ENCODE assay signal across 34 cellular contexts in genomic region chr1:20618550-20618949, GRCh38. TPM values are rescaled to one million over a fixed set of nuclear protein-coding genes. Genes with fewer than 3 reads are reported as not detected.
"Had no signal": no experiment of that assay in that cellular context is flagged by ENCODE, and none has a peak within 500 bp of the region (broad histone marks: within the 10 kb centered on the region; RNA-seq: fewer than 3 reads in every experiment).

No MANE protein-coding gene starts in this region.

- H3K27me3 ChIP-seq: ascending aorta, esophagus muscularis mucosa, pancreas, sigmoid colon, upper lobe of right lung had no signal

- H3K9ac ChIP-seq: SK-N-SH had no signal

- ATAC-seq: activated CD4-positive, CD25-positive, alpha-beta regulatory T cell treated with anti-CD3 and anti-CD28 coated beads, Interleukin-2, amount 50 U/mL, for 24 hours; mucosa of descending colon; pancreas; stimulated activated memory B cell treated with anti-CD40 and anti-IgM and Interleukin-4, amounts not matched to agents 10 μg/mL and 1 μg/mL and 100 μg/mL, for 72 hours; stimulated activated naive CD8-positive, alpha-beta T cell treated with anti-CD3 and anti-CD28 coated beads, Interleukin-15, amount 100 ng/mL, for 72 hours; upper lobe of right lung had no signal

- H3K27ac Mint-ChIP-seq: activated CD4-positive, alpha-beta memory T cell treated with anti-CD3 and anti-CD28 coated beads for 36 hours; activated naive CD4-positive, alpha-beta T cell treated with anti-CD3 and anti-CD28 coated beads, Interleukin-2, amount 10 ng/mL, durations not matched to agents 7 days and 5 days; activated naive CD8-positive, alpha-beta T cell treated with anti-CD3 and anti-CD28 coated beads, Interleukin-2, amount 10 ng/mL, durations not matched to agents 7 days and 5 days; activated T-helper 1 cell treated with anti-CD3 and anti-CD28 coated beads, Interleukin-12 subunit alpha, Interleukin-12 subunit beta, Interleukin-2, Interleukin-4 antibody, amounts not matched to agents 30 ng/mL and 10 ng/mL and 1 ng/mL, durations not matched to agents 14 hours and 24 hours and 36 hours; brain; nephron; stimulated activated memory B cell treated with anti-CD40 and anti-IgM and Interleukin-4, amounts not matched to agents 10 μg/mL and 1 μg/mL and 100 μg/mL, for 72 hours; T-helper 1 cell treated with Interleukin-12 subunit alpha and Interleukin-12 subunit beta and Interleukin-4 antibody, amounts not matched to agents 30 μg/mL and 1 μg/mL, for 36 hours had no signal

- H3K36me3 Mint-ChIP-seq: activated CD4-positive, alpha-beta memory T cell treated with anti-CD3 and anti-CD28 coated beads for 36 hours; activated naive CD4-positive, alpha-beta T cell treated with anti-CD3 and anti-CD28 coated beads, Interleukin-2, amount 10 ng/mL, durations not matched to agents 7 days and 5 days; activated naive CD8-positive, alpha-beta T cell treated with anti-CD3 and anti-CD28 coated beads, Interleukin-2, amount 10 ng/mL, durations not matched to agents 7 days and 5 days; brain; stimulated activated memory B cell treated with anti-CD40 and anti-IgM and Interleukin-4, amounts not matched to agents 10 μg/mL and 1 μg/mL and 100 μg/mL, for 72 hours had no signal

- H3K9me3 Mint-ChIP-seq: activated CD4-positive, alpha-beta memory T cell treated with anti-CD3 and anti-CD28 coated beads for 36 hours; activated naive CD4-positive, alpha-beta T cell treated with anti-CD3 and anti-CD28 coated beads, Interleukin-2, amount 10 ng/mL, durations not matched to agents 7 days and 5 days; activated naive CD8-positive, alpha-beta T cell treated with anti-CD3 and anti-CD28 coated beads, Interleukin-2, amount 10 ng/mL, durations not matched to agents 7 days and 5 days; activated T-helper 1 cell treated with anti-CD3 and anti-CD28 coated beads, Interleukin-12 subunit alpha, Interleukin-12 subunit beta, Interleukin-2, Interleukin-4 antibody, amounts not matched to agents 30 ng/mL and 10 ng/mL and 1 ng/mL, durations not matched to agents 14 hours and 24 hours and 36 hours; brain; nephron; stimulated activated memory B cell treated with anti-CD40 and anti-IgM and Interleukin-4, amounts not matched to agents 10 μg/mL and 1 μg/mL and 100 μg/mL, for 72 hours; stimulated activated naive CD8-positive, alpha-beta T cell treated with anti-CD3 and anti-CD28 coated beads, Interleukin-15, amount 100 ng/mL, for 72 hours; T-helper 1 cell treated with Interleukin-12 subunit alpha and Interleukin-12 subunit beta and Interleukin-4 antibody, amounts not matched to agents 30 μg/mL and 1 μg/mL, for 36 hours had no signal

- H3K27ac ChIP-seq: ascending aorta, pancreas, psoas muscle, sigmoid colon, upper lobe of right lung, WERI-Rb-1 had no signal

- H3K27me3 Mint-ChIP-seq: activated naive CD8-positive, alpha-beta T cell treated with anti-CD3 and anti-CD28 coated beads, Interleukin-2, amount 10 ng/mL, durations not matched to agents 7 days and 5 days had no signal

- H3K36me3 ChIP-seq: ascending aorta, esophagus muscularis mucosa, pancreas, sigmoid colon, upper lobe of right lung, WERI-Rb-1 had no signal

- H3K4me3 Mint-ChIP-seq: activated CD4-positive, alpha-beta memory T cell treated with anti-CD3 and anti-CD28 coated beads for 36 hours; activated naive CD4-positive, alpha-beta T cell treated with anti-CD3 and anti-CD28 coated beads, Interleukin-2, amount 10 ng/mL, durations not matched to agents 7 days and 5 days; activated naive CD8-positive, alpha-beta T cell treated with anti-CD3 and anti-CD28 coated beads, Interleukin-2, amount 10 ng/mL, durations not matched to agents 7 days and 5 days; activated T-helper 1 cell treated with anti-CD3 and anti-CD28 coated beads, Interleukin-12 subunit alpha, Interleukin-12 subunit beta, Interleukin-2, Interleukin-4 antibody, amounts not matched to agents 30 ng/mL and 10 ng/mL and 1 ng/mL, durations not matched to agents 14 hours and 24 hours and 36 hours; brain; nephron; stimulated activated memory B cell treated with anti-CD40 and anti-IgM and Interleukin-4, amounts not matched to agents 10 μg/mL and 1 μg/mL and 100 μg/mL, for 72 hours; stimulated activated naive CD8-positive, alpha-beta T cell treated with anti-CD3 and anti-CD28 coated beads, Interleukin-15, amount 100 ng/mL, for 72 hours; T-helper 1 cell treated with Interleukin-12 subunit alpha and Interleukin-12 subunit beta and Interleukin-4 antibody, amounts not matched to agents 30 μg/mL and 1 μg/mL, for 36 hours had no signal

- H3K4me2 ChIP-seq: SK-N-SH had no signal

- H3K4me1 ChIP-seq: pancreas, upper lobe of right lung had no signal

- H3K9me2 ChIP-seq: SK-N-SH had no signal

- H3K9me3 ChIP-seq: ascending aorta, esophagus muscularis mucosa, mucosa of descending colon, pancreas, psoas muscle, sigmoid colon, SK-N-SH, upper lobe of right lung had no signal

- H3K4me1 Mint-ChIP-seq: activated naive CD4-positive, alpha-beta T cell treated with anti-CD3 and anti-CD28 coated beads, Interleukin-2, amount 10 ng/mL, durations not matched to agents 7 days and 5 days; activated naive CD8-positive, alpha-beta T cell treated with anti-CD3 and anti-CD28 coated beads, Interleukin-2, amount 10 ng/mL, durations not matched to agents 7 days and 5 days; stimulated activated naive CD8-positive, alpha-beta T cell treated with anti-CD3 and anti-CD28 coated beads, Interleukin-15, amount 100 ng/mL, for 72 hours had no signal

- DNase-seq: activated CD4-positive, alpha-beta memory T cell treated with anti-CD3 and anti-CD28 coated beads for 36 hours; activated CD4-positive, alpha-beta T cell treated with anti-CD3 and anti-CD28 coated beads for 48 hours; activated CD8-positive, alpha-beta memory T cell treated with anti-CD3 and anti-CD28 coated beads, Interleukin-2, amount 50 U/mL, for 4 hours; activated gamma-delta T cell; activated naive CD4-positive, alpha-beta T cell treated with anti-CD3 and anti-CD28 coated beads, Interleukin-2, amount 10 ng/mL, durations not matched to agents 7 days and 5 days; activated naive CD8-positive, alpha-beta T cell treated with anti-CD3 and anti-CD28 coated beads, Interleukin-2, amount 10 ng/mL, durations not matched to agents 7 days and 5 days; activated T-cell treated with anti-CD3 and anti-CD28 coated beads, Interleukin-2, amount 50 U/mL, for 1 hour; caudate nucleus; foreskin melanocyte; hippocampal formation; mucosa of descending colon; nucleus accumbens; pancreas; psoas muscle; sigmoid colon; SK-N-SH; small intestine; stimulated activated CD4-positive, alpha-beta T cell treated with anti-CD3 and anti-CD28 coated beads, Interleukin-4, amount 100 ng/mL, for 24 hours; stimulated activated naive CD8-positive, alpha-beta T cell treated with anti-CD3 and anti-CD28 coated beads, Interleukin-15, amount 100 ng/mL, for 72 hours; substantia nigra; SW 1271; T-helper 9 cell; upper lobe of right lung; WERI-Rb-1 had no signal

- H3K4me3 ChIP-seq: ascending aorta, esophagus muscularis mucosa, lung, mucosa of descending colon, pancreas, psoas muscle, sigmoid colon, upper lobe of right lung had no signal

RNA-seq across cellular contexts. Expression of gene CDA, which starts 29.7 kb away (rescaled TPM):
- total RNA-seq: activated CD4-positive, alpha-beta memory T cell treated with anti-CD3 and anti-CD28 coated beads for 36 hours; activated CD8-positive, alpha-beta memory T cell treated with anti-CD3 and anti-CD28 coated beads for 36 hours; activated naive CD8-positive, alpha-beta T cell treated with anti-CD3 and anti-CD28 coated beads, Interleukin-2, amount 10 ng/mL, durations not matched to agents 7 days and 5 days; activated T-helper 1 cell treated with anti-CD3 and anti-CD28 coated beads, Interleukin-12 subunit alpha, Interleukin-12 subunit beta, Interleukin-2, Interleukin-4 antibody, amounts not matched to agents 30 ng/mL and 10 ng/mL and 1 ng/mL, durations not matched to agents 14 hours and 24 hours and 36 hours had no signal
